Comparison of ENCODE assay signal across 17 cellular contexts in the genomic region with DNA sequence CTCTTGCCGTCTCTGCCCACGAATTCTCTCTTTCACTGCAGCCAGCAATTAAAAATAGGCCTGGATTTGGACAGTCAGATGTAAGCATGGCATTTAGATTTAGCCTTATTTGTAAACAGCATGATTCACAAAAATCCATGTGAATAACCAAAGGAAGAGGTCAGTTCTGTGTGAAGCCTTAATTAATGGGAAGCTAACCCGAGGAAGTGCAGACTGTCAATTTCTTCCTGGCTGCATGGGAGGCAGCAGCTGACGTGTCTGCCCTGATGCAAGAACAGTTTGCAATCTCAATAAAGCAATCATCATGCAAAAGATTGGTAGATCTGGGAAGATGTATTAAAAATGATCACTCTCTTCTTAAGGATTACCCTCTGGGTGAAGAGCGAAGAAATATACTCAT.
"Had no signal": no experiment of that assay in that cellular context is flagged by ENCODE, and none has a peak within 500 bp of the region (broad histone marks: within the 10 kb centered on the region; RNA-seq: fewer than 3 reads in every experiment).

No MANE protein-coding gene starts in this region.

- H3K9me3 ChIP-seq: esophagus squamous epithelium had no signal

- H3K36me3 Mint-ChIP-seq: naive B cell, type B pancreatic cell had no signal

- H3K27me3 ChIP-seq: esophagus squamous epithelium had no signal

- H3K27ac Mint-ChIP-seq: activated CD4-positive, alpha-beta memory T cell treated with anti-CD3 and anti-CD28 coated beads, Interleukin-2, amount 10 ng/mL, durations not matched to agents 7 days and 5 days; activated CD4-positive, alpha-beta T cell treated with anti-CD3 and anti-CD28 coated beads for 36 hours; activated T-cell treated with anti-CD3 and anti-CD28 coated beads, Interleukin-2, amount 50 U/mL, for 24 hours; naive B cell; type B pancreatic cell had no signal

- H3K4me3 Mint-ChIP-seq: activated CD4-positive, alpha-beta memory T cell treated with anti-CD3 and anti-CD28 coated beads, Interleukin-2, amount 10 ng/mL, durations not matched to agents 7 days and 5 days; activated CD4-positive, alpha-beta T cell treated with anti-CD3 and anti-CD28 coated beads for 36 hours; activated T-cell treated with anti-CD3 and anti-CD28 coated beads, Interleukin-2, amount 50 U/mL, for 24 hours; naive B cell; type B pancreatic cell had no signal

- H3K9me3 Mint-ChIP-seq: activated CD4-positive, alpha-beta memory T cell treated with anti-CD3 and anti-CD28 coated beads, Interleukin-2, amount 10 ng/mL, durations not matched to agents 7 days and 5 days; activated T-cell treated with anti-CD3 and anti-CD28 coated beads, Interleukin-2, amount 50 U/mL, for 24 hours; type B pancreatic cell had no signal

- H3K4me1 Mint-ChIP-seq: activated CD4-positive, alpha-beta T cell treated with anti-CD3 and anti-CD28 coated beads for 36 hours; naive B cell had no signal

- H3K27ac ChIP-seq: WERI-Rb-1 had no signal

- H3K27me3 Mint-ChIP-seq: naive B cell had no signal

- H3K4me3 ChIP-seq: esophagus squamous epithelium had no signal

- ATAC-seq: activated CD4-positive, alpha-beta T cell treated with anti-CD3 and anti-CD28 coated beads for 36 hours; left lobe of liver; SK-N-SH treated with all-trans-retinoic acid at 6 μM for 48 hours; stimulated activated naive CD8-positive, alpha-beta T cell treated with anti-CD3 and anti-CD28 coated beads, Interleukin-15, Interleukin-2, amounts not matched to agents 100 U/mL and 50 U/mL, for 24 hours had no signal

- FAIRE-seq: colon, islet of Langerhans, small intestine had no signal

- DNase-seq: activated CD4-positive, alpha-beta memory T cell treated with anti-CD3 and anti-CD28 coated beads, Interleukin-2, amount 10 ng/mL, durations not matched to agents 7 days and 5 days; activated CD4-positive, alpha-beta T cell treated with anti-CD3 and anti-CD28 coated beads for 36 hours; activated effector memory CD4-positive, alpha-beta T cell treated with Interleukin-2 at 50 U/mL for 16 hours; activated naive CD4-positive, alpha-beta T cell treated with anti-CD3 and anti-CD28 coated beads, Interleukin-2, amount 50 U/mL, for 16 hours; activated T-cell treated with anti-CD3 and anti-CD28 coated beads, Interleukin-2, amount 50 U/mL, for 24 hours; esophagus squamous epithelium; mammary epithelial cell; naive B cell; small intestine; stimulated activated naive CD8-positive, alpha-beta T cell treated with anti-CD3 and anti-CD28 coated beads, Interleukin-15, Interleukin-2, amounts not matched to agents 100 U/mL and 50 U/mL, for 24 hours; T-helper 1 cell; WERI-Rb-1 had no signal

- H3K36me3 ChIP-seq: esophagus squamous epithelium, WERI-Rb-1 had no signal
